ENCODE assay signal across 32 cellular contexts in the genomic region with DNA sequence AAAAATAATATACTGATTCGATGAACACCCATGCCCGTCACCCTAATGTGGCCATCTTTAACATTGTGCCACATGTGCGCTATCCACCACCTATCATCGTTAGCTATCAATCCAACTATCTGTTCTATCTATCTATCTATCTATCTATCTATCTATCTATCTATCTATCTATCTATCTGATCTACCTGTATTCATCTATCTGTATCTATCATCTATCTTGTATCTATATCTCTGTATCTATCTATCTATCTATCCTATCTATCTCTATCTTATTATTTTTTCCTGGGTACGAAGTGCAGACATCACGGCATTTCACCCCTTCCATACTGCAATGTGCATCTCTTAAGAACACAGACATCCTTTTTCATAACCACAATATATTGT.
"Had no signal": no experiment of that assay in that cellular context is flagged by ENCODE, and none has a peak within 500 bp of the region (broad histone marks: within the 10 kb centered on the region; RNA-seq: fewer than 3 reads in every experiment).

No MANE protein-coding gene starts in this region.

- H3K36me3 ChIP-seq: adrenal gland, ascending aorta, brain microvascular endothelial cell, breast epithelium, cardiac muscle cell had no signal

- H3K4me3 ChIP-seq: adrenal gland, ascending aorta, body of pancreas, breast epithelium, cardiac muscle cell had no signal

- FAIRE-seq: astrocyte, bronchial epithelial cell had no signal

- ATAC-seq: activated naive CD4-positive, alpha-beta T cell treated with anti-CD3 and anti-CD28 coated beads, Interleukin-2, amount 50 U/mL, for 72 hours; activated naive CD8-positive, alpha-beta T cell treated with anti-CD3 and anti-CD28 coated beads, Interleukin-2, amount 50 U/mL, for 24 hours; activated T-cell treated with anti-CD3 and anti-CD28 coated beads, Interleukin-2, amount 50 U/mL, for 4 hours; activated T-cell treated with anti-CD3 and anti-CD28 coated beads, Interleukin-2, amount 50 U/mL, for 72 hours; body of pancreas had no signal

- H3K9me3 ChIP-seq: adrenal gland, ascending aorta, body of pancreas had no signal

- H3K27ac ChIP-seq: adrenal gland, ascending aorta, body of pancreas, brain microvascular endothelial cell, breast epithelium, cardiac muscle cell had no signal

- DNase-seq: activated effector memory CD4-positive, alpha-beta T cell treated with anti-CD3 and anti-CD28 coated beads, Interleukin-2, amount 50 U/mL, for 16 hours; activated effector memory CD4-positive, alpha-beta T cell treated with Interleukin-2 at 50 U/mL for 16 hours; activated gamma-delta T cell; activated gamma-delta T cell treated with Interleukin-2 at 50 U/mL for 16 hours; activated naive CD4-positive, alpha-beta T cell; activated naive CD4-positive, alpha-beta T cell treated with anti-CD3 and anti-CD28 coated beads for 36 hours; activated naive CD4-positive, alpha-beta T cell treated with anti-CD3 and anti-CD28 coated beads, Interleukin-2, amount 10 ng/mL, durations not matched to agents 7 days and 5 days; activated naive CD4-positive, alpha-beta T cell treated with anti-CD3 and anti-CD28 coated beads, Interleukin-2, amount 50 U/mL, for 16 hours; activated naive CD4-positive, alpha-beta T cell treated with Interleukin-2 at 50 U/mL for 16 hours; activated naive CD8-positive, alpha-beta T cell treated with anti-CD3 and anti-CD28 coated beads for 36 hours; activated naive CD8-positive, alpha-beta T cell treated with anti-CD3 and anti-CD28 coated beads, Interleukin-2, amount 10 ng/mL, durations not matched to agents 7 days and 5 days; activated naive CD8-positive, alpha-beta T cell treated with anti-CD3 and anti-CD28 coated beads, Interleukin-2, amount 50 U/mL, for 24 hours; activated T-cell treated with anti-CD3 and anti-CD28 coated beads, Interleukin-2, amount 50 U/mL, for 24 hours; activated T-cell treated with anti-CD3 and anti-CD28 coated beads, Interleukin-2, amount 50 U/mL, for 4 hours; activated T-cell treated with anti-CD3 and anti-CD28 coated beads, Interleukin-2, amount 50 U/mL, for 48 hours; activated T-cell treated with anti-CD3 and anti-CD28 coated beads, Interleukin-2, amount 50 U/mL, for 72 hours; adrenal gland; amniotic stem cell; amygdala; anterior cingulate cortex; aorta; body of pancreas; brain microvascular endothelial cell; caudate nucleus; central memory CD4-positive, alpha-beta T cell; cerebellar nuclear complex had no signal

- H3K4me1 ChIP-seq: adrenal gland, ascending aorta, body of pancreas, breast epithelium had no signal

- H3K27me3 ChIP-seq: adrenal gland, ascending aorta, body of pancreas, brain microvascular endothelial cell, breast epithelium, cardiac muscle cell had no signal
